8 cellular contexts compared by ENCODE assay signal in the genomic region with DNA sequence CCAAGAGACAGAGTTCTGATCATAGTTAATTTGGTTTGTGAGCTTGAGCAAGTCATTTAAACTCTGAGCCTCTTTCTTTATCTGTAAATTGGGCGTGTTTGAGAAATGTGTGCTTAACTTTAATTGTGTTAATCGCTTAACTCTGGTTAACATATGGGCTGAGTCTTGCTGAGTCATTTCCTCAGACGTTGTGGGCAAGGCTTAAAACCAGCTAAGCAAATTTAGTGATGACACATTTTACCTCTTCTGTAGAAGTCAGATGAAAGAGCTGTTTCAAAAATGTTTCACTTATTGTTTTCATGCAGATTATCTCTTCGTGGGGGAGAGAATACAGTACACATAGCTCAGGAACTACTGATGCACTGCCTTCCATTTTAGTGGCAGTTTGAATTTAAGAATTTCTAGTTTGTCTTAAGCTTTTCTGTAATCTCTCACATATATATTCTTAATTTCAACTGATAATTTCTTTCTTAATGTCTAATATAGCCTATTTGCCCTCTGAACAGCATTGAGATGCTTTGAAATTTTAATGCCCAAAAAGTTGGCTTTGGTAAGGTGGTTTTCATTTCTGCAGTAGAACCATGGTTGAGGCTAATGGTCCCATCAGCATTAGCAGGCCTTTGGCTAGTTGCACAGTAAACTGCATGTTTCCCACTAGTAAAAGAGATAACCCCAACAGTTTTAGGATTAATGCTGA. TPM values are rescaled to one million over a fixed set of nuclear protein-coding genes. Genes with fewer than 3 reads are reported as not detected.
DNase-seq lines count a peak whose midpoint lies in the region; TF ChIP-seq lines count a peak whose summit lies in the region.

No MANE protein-coding gene starts in this region.

- no peaks in the 10 kb centered on the region for H3K27me3 Mint-ChIP-seq in H9 (ENCODE audit: low read depth)
- H3K27me3 Mint-ChIP-seq in activated CD4-positive, alpha-beta memory T cell treated with anti-CD3 and anti-CD28 coated beads for 36 hours: no peaks in the 10 kb centered on the region

- no peak overlapping the region for H4K8ac ChIP-seq in H9 (replicated peaks; ENCODE audit: insufficient read length, low read depth, low read length)

- no CpG with 5 or more reads among the region's 4 CpGs for WGBS in H9 (ENCODE audit: extremely low coverage, insufficient read length, low lambda C conversion rate)

- H3K18ac ChIP-seq in H9 (ENCODE audit: insufficient read length, low read depth, low read length): no peak overlapping the region

- H3K4me3 ChIP-seq in Loucy (ENCODE audit: low read length, poor library complexity, severe bottlenecking): peak overlapping the region; percentile 58
- no peak overlapping the region for H3K4me3 ChIP-seq in foreskin fibroblast (ENCODE audit: low read depth in 1 of 2, low read length in 2 of 2)

- intact Hi-C loops in activated CD4-positive, alpha-beta memory T cell treated with anti-CD3 and anti-CD28 coated beads for 36 hours (cut with micrococcal nuclease): loop anchor here (1.0 to 5.0 kb wide), 5 partner anchors 18 to 236 kb away; a partner anchor contains a TSS

- H2AFZ ChIP-seq in H9 (ENCODE audit: low read length) (no peak overlapping the region), Loucy (ENCODE audit: low read length) (no peak overlapping the region)

- peak; percentile 19 for DNase-seq in activated CD4-positive, alpha-beta T cell treated with anti-CD3 and anti-CD28 coated beads for 1 hour
- DNase-seq in activated CD4-positive, alpha-beta T cell treated with anti-CD3 and anti-CD28 coated beads, Interleukin-2, amount 50 U/mL, for 1 hour: no peak
- DNase-seq in H9: no peak
- peak; percentile 76 for DNase-seq in activated CD4-positive, alpha-beta memory T cell treated with anti-CD3 and anti-CD28 coated beads for 36 hours
- DNase-seq in foreskin fibroblast: peak; percentile 78 to 89
- DNase-seq in stimulated activated CD4-positive, alpha-beta T cell treated with anti-CD3 and anti-CD28 coated beads, Interleukin-2, amount 100 ng/mL, for 48 hours: peak; percentile 21 to 26
- no peak for DNase-seq in SHP77 treated with DMSO at 0.1 percent for 48 hours (lab: John Stamatoyannopoulos, UW)

- H3K4me3 Mint-ChIP-seq in H9: no peak overlapping the region
- peak overlapping the region; percentile 69 for H3K4me3 Mint-ChIP-seq in activated CD4-positive, alpha-beta memory T cell treated with anti-CD3 and anti-CD28 coated beads for 36 hours

- H3K79me1 ChIP-seq in H9 (ENCODE audit: insufficient read depth, low read depth, low read length, poor library complexity, severe bottlenecking): peaks cover 14% of the 10 kb centered on the region

- H3K23me2 ChIP-seq in H9 (ENCODE audit: insufficient read length, low read depth, low read length, poor library complexity, severe bottlenecking): no peaks in the 10 kb centered on the region

- no peak overlapping the region for H2BK5ac ChIP-seq in H9 (ENCODE audit: insufficient read length, low read length)

- peaks cover 8% of the 10 kb centered on the region; the same call in 1 of the 2 replicates for H3K4me1 ChIP-seq in H9 (ENCODE audit: insufficient read depth, low read length)
- peaks cover 31% of the 10 kb centered on the region for H3K4me1 ChIP-seq in Loucy (ENCODE audit: insufficient read depth, low read length, poor library complexity, severe bottlenecking)

- H2BK12ac ChIP-seq in H9 (ENCODE audit: insufficient read length, low read depth, low read length): no peak overlapping the region

- H3K9me3 Mint-ChIP-seq in H9: no peaks in the 10 kb centered on the region
- H3K9me3 Mint-ChIP-seq in activated CD4-positive, alpha-beta memory T cell treated with anti-CD3 and anti-CD28 coated beads for 36 hours: no peaks in the 10 kb centered on the region

- no peak overlapping the region for H3K9ac ChIP-seq in H9 (ENCODE audit: extremely low read depth, insufficient read length, low read length)
- H3K9ac ChIP-seq in Loucy (ENCODE audit: low read depth, low read length, poor library complexity, severe bottlenecking): peak overlapping the region; percentile 54

- H3K27me3 ChIP-seq in H9 (ENCODE audit: insufficient read depth, low read length) (no peaks in the 10 kb centered on the region), Loucy (ENCODE audit: insufficient read depth, low read length, poor library complexity, severe bottlenecking) (no peaks in the 10 kb centered on the region)

- no peaks in the 10 kb centered on the region for H3K9me3 ChIP-seq in H9 (ENCODE audit: control insufficient read depth, low read depth, low read length)
- H3K9me3 ChIP-seq in Loucy (ENCODE audit: insufficient read depth, low read depth, low read length): no peaks in the 10 kb centered on the region

- H3K9me2 ChIP-seq in Loucy (replicated peaks; ENCODE audit: low read depth, low read length): no peaks in the 10 kb centered on the region

- H3K56ac ChIP-seq in H9 (ENCODE audit: insufficient read length, low read depth, low read length): no peak overlapping the region

- no peak overlapping the region for H3K14ac ChIP-seq in H9 (ENCODE audit: insufficient read depth, low read length)

- no peak overlapping the region for H2AK5ac ChIP-seq in H9 (ENCODE audit: insufficient read length, low read length)

- TF ChIP-seq CTCF in H9 (conservative IDR thresholded peaks at IDR 0.05) (no peak), Loucy (conservative IDR thresholded peaks at IDR 0.05; ENCODE audit: low read length) (no peak), foreskin fibroblast (IDR thresholded peaks at IDR 0.05; ENCODE audit: low read depth, low read length) (no peak)

- H3K36me3 Mint-ChIP-seq in H9 (ENCODE audit: insufficient read depth in 1 of 3, low read depth in 3 of 3): peaks cover 0 to 17% (median 9%) of the 10 kb centered on the region in 3 experiments; a peak in 5 of 7 replicates
- peaks cover 5% of the 10 kb centered on the region for H3K36me3 Mint-ChIP-seq in activated CD4-positive, alpha-beta memory T cell treated with anti-CD3 and anti-CD28 coated beads for 36 hours

- H4K20me1 ChIP-seq in H9 (ENCODE audit: control insufficient read depth, insufficient read depth, insufficient read length) (no peaks in the 10 kb centered on the region), Loucy (ENCODE audit: insufficient read depth, low read length, poor library complexity, severe bottlenecking) (peaks cover 47% of the 10 kb centered on the region)

- no peak overlapping the region for H4K5ac ChIP-seq in H9 (ENCODE audit: insufficient read length, low read depth, low read length)

- no peak overlapping the region for H3K23ac ChIP-seq in H9 (ENCODE audit: insufficient read length, low read depth, low read length)

- no peak overlapping the region for H3T11ph ChIP-seq in H9 (ENCODE audit: low read length)

- H3K4ac ChIP-seq in H9 (ENCODE audit: low read depth, low read length): no peak overlapping the region

- peaks cover 51 to 52% of the 10 kb centered on the region in 2 experiments for H3K4me1 Mint-ChIP-seq in H9
- peaks cover 57% of the 10 kb centered on the region for H3K4me1 Mint-ChIP-seq in activated CD4-positive, alpha-beta memory T cell treated with anti-CD3 and anti-CD28 coated beads for 36 hours (ENCODE audit: low read depth)

- H4K91ac ChIP-seq in H9 (ENCODE audit: insufficient read length, low read depth, low read length): no peak overlapping the region

- H3K79me2 ChIP-seq in H9 (ENCODE audit: insufficient read depth, low read length) (peaks cover 20% of the 10 kb centered on the region; the same call in 1 of the 2 replicates), Loucy (ENCODE audit: insufficient read depth, low read length) (peaks cover 95% of the 10 kb centered on the region)

- H3K27ac Mint-ChIP-seq in H9: peak overlapping the region; percentile 4 to 91 (median 40); a peak in 6 of 7 replicates
- H3K27ac Mint-ChIP-seq in activated CD4-positive, alpha-beta memory T cell treated with anti-CD3 and anti-CD28 coated beads for 36 hours: peak overlapping the region; percentile 96

- H2BK15ac ChIP-seq in H9 (ENCODE audit: low read depth, low read length): no peak overlapping the region

- H3K36me3 ChIP-seq in Loucy (ENCODE audit: insufficient read depth, low read length): no peaks in the 10 kb centered on the region; the same call in 1 of the 2 replicates

- H2BK120ac ChIP-seq in H9 (ENCODE audit: low read depth, low read length, poor library complexity, severe bottlenecking): no peak overlapping the region

- H3K27ac ChIP-seq in H9 (ENCODE audit: insufficient read length, low read depth, low read length): peak overlapping the region; percentile 8

- POLR2A ChIA-PET in activated CD4-positive, alpha-beta memory T cell treated with anti-CD3 and anti-CD28 coated beads for 36 hours (lab: Charles Lee): interaction anchor here (0.7 to 1.4 kb wide), 7 partner anchors 9 to 77 kb away, joined by 3 to 10 read pairs (median 4); a partner anchor contains a TSS

- H3K4me2 ChIP-seq in H9 (ENCODE audit: insufficient read depth, insufficient read length, low read length) (no peak overlapping the region), Loucy (ENCODE audit: low read depth, low read length, poor library complexity, severe bottlenecking) (peak overlapping the region; percentile 69)

- no peak overlapping the region for H2BK20ac ChIP-seq in H9 (ENCODE audit: low read depth, low read length, poor library complexity, severe bottlenecking)

- H3F3A ChIP-seq in Loucy (ENCODE audit: low read depth): peaks cover 24% of the 10 kb centered on the region

- CTCF ChIA-PET in activated CD4-positive, alpha-beta memory T cell treated with anti-CD3 and anti-CD28 coated beads for 36 hours (lab: Charles Lee): interaction anchor here (0.9 to 2.8 kb wide), 6 partner anchors 15 to 116 kb away, joined by 3 to 20 read pairs (median 4); a partner anchor contains a TSS

RNA-seq across cellular contexts. Expression of a gene that starts 34.9 kb away (rescaled TPM):
- 124 and 130 TPM in 2 replicates for total RNA-seq in H9 (2021)
- 100 to 1,000 TPM; 110 to 119 TPM for total RNA-seq in activated CD4-positive, alpha-beta memory T cell treated with anti-CD3 and anti-CD28 coated beads for 36 hours

Comparison
In these comparisons a context has a peak if more than half of its experiments do, and no peak if none do; other contexts are left out.
1. DNase-seq: peak in activated CD4-positive, alpha-beta T cell treated with anti-CD3 and anti-CD28 coated beads for 1 hour (single experiment), activated CD4-positive, alpha-beta memory T cell treated with anti-CD3 and anti-CD28 coated beads for 36 hours (single experiment), foreskin fibroblast (2 of 2) and stimulated activated CD4-positive, alpha-beta T cell treated with anti-CD3 and anti-CD28 coated beads, Interleukin-2, amount 100 ng/mL, for 48 hours (2 of 2); none in activated CD4-positive, alpha-beta T cell treated with anti-CD3 and anti-CD28 coated beads, Interleukin-2, amount 50 U/mL, for 1 hour (single experiment), H9 (single experiment) and SHP77 treated with DMSO at 0.1 percent for 48 hours (single experiment).